8 cellular contexts compared by ENCODE assay signal in the genomic region with DNA sequence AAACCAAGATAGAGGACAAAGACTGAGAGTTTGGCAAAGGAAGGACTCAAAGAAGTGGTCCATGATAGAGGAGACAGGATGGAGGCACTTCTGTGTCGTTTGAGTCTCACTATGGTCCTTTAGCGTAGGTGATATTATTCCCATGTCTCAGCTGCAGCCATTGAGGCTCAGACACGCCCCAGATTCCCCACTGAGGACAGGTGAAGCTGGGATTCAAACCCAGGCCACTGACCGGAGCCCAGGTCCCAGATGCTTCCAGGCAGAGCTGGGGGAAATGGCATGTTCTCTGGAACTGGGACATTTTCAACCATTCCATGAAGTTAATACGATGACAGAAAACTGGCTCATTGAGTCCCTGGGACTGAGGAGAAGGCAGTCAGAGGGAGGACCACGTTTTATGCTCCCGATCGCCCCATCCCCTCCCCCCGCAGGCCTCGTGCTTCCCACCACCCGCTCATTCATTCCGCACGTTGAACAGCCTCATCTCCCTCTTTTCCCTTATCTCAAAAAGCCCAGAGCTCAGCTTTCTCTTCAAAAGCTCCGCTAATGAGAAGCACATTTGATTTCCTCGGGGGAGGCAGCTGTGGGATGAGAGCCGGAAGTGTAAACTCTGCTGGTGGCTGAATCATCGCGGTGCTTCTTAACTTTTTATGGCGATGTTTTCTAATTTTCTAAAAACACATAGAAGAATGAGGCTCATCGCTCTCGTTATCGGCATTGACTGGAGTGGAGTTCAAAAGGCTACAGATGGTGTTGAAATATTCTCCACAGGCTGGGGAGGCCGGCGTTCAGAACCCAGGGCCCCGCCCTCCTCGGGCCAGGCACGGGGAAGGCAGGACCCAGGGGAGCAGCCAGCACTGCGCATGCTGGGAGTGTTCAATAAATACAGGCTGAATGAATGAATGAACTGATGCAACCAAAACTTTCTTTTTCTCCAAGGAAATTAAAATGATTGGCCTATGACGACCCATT.
DNase-seq lines count a peak whose midpoint lies in the region; ATAC-seq, FAIRE-seq and TF ChIP-seq lines count a peak whose summit lies in the region.

No MANE protein-coding gene starts in this region.

- TF ChIP-seq CTCF in psoas muscle (IDR thresholded peaks at IDR 0.05), result no peak
- no peak for TF ChIP-seq CTCF in OCI-LY7 (conservative IDR thresholded peaks at IDR 0.05; ENCODE audit: low read length)

- H3K36me3 ChIP-seq in psoas muscle (ENCODE audit: insufficient read depth in 1 of 2, low read depth in 1 of 2) (no peaks in the 10 kb centered on the region), OCI-LY7 (ENCODE audit: insufficient read depth, low read length) (no peaks in the 10 kb centered on the region)

- FAIRE-seq in H54 (lab: Jason Lieb, UNC), result no peak

- peak overlapping the region; percentile 82 for H3K4me3 Mint-ChIP-seq in activated T-cell treated with anti-CD3 and anti-CD28 coated beads, Interleukin-2, amount 50 U/mL, for 4 hours

- no peaks in the 10 kb centered on the region for H3K79me2 ChIP-seq in OCI-LY7 (ENCODE audit: insufficient read depth, low read depth, low read length)

- peak; percentile 19 for DNase-seq in DMS 273 treated with DMSO at 0.1 percent for 48 hours (lab: John Stamatoyannopoulos, UW)
- peak; percentile 65 for DNase-seq in H54 (ENCODE audit: insufficient read length, low spot score)
- peak; percentile 50 for DNase-seq in NCI-H460 (ENCODE audit: extremely low read depth, low read depth)
- no peak for DNase-seq in activated T-cell treated with anti-CD3 and anti-CD28 coated beads, Interleukin-2, amount 50 U/mL, for 4 hours
- peak; percentile 81 for DNase-seq in Right ventricle myocardium inferior (ENCODE audit: missing footprints)
- peak; percentile 57 to 75 for DNase-seq in psoas muscle
- no peak for DNase-seq in OCI-LY7 (ENCODE audit: low spot score)

- no peak overlapping the region for H2AFZ ChIP-seq in OCI-LY7 (ENCODE audit: low read length)

- CTCF ChIA-PET in OCI-LY7 (lab: Charles Lee; ENCODE audit: unreplicated experiment), result no interaction called here

- no TSS peak for BruUV-seq in OCI-LY7 (replicated peaks; lab: Mats Ljungman, UMichigan)

- peaks cover 4% of the 10 kb centered on the region for H3K4me1 Mint-ChIP-seq in activated T-cell treated with anti-CD3 and anti-CD28 coated beads, Interleukin-2, amount 50 U/mL, for 4 hours (ENCODE audit: low read depth)

- H3K4me1 ChIP-seq in psoas muscle (no peaks in the 10 kb centered on the region), OCI-LY7 (ENCODE audit: insufficient read depth, low read length, poor library complexity, severe bottlenecking) (no peaks in the 10 kb centered on the region)

- WGBS in psoas muscle, 3 donors, result 18 to 23% (median 18%) methylated on average over 29 of the region's 29 CpGs

- peaks cover 0 to 15% (median 3%) of the 10 kb centered on the region in 3 donors for H3K27me3 ChIP-seq in psoas muscle (ENCODE audit: insufficient read depth in 3 of 3, low read length in 2 of 3)

- no peaks in the 10 kb centered on the region for H4K20me1 ChIP-seq in OCI-LY7 (ENCODE audit: insufficient read depth, low read length)

- peaks cover 11% of the 10 kb centered on the region for H3K27me3 Mint-ChIP-seq in activated T-cell treated with anti-CD3 and anti-CD28 coated beads, Interleukin-2, amount 50 U/mL, for 4 hours (ENCODE audit: low read depth)

- H3K4me3 ChIP-seq in psoas muscle, result peak overlapping the region; percentile 53
- no peak overlapping the region for H3K4me3 ChIP-seq in OCI-LY7 (ENCODE audit: low read depth, low read length, poor library complexity, severe bottlenecking)

- ATAC-seq in activated T-cell treated with anti-CD3 and anti-CD28 coated beads, Interleukin-2, amount 50 U/mL, for 4 hours, result peak; percentile 80 to 87
- ATAC-seq in Right ventricle myocardium inferior (peak; percentile 91), psoas muscle (peak in 3 of 4 donors; percentile 61 to 79 (median 73)), HG03520 (IDR thresholded peaks at IDR 0.05; ENCODE audit: unreplicated experiment) (no peak)

- no peak overlapping the region for H3K27ac ChIP-seq in psoas muscle
- no peak overlapping the region for H3K27ac ChIP-seq in OCI-LY7 (ENCODE audit: low read depth, low read length, poor library complexity, severe bottlenecking)

- POLR2A ChIA-PET in OCI-LY7 (lab: Charles Lee), result no interaction called here

- H3K36me3 Mint-ChIP-seq in activated T-cell treated with anti-CD3 and anti-CD28 coated beads, Interleukin-2, amount 50 U/mL, for 4 hours (ENCODE audit: insufficient read depth), result peaks cover 2% of the 10 kb centered on the region

- H3K4me2 ChIP-seq in OCI-LY7 (ENCODE audit: low read length), result no peak overlapping the region

- H3K9me2 ChIP-seq in OCI-LY7 (ENCODE audit: insufficient read depth, low read length), result no peaks in the 10 kb centered on the region

- H3K9me3 ChIP-seq in psoas muscle, result peaks cover 5% of the 10 kb centered on the region
- H3K9me3 ChIP-seq in OCI-LY7 (ENCODE audit: low read length), result no peaks in the 10 kb centered on the region

- TF ChIP-seq POLR2A in H54 (IDR thresholded peaks at IDR 0.05; ENCODE audit: low read depth, low read length), result no peak

- peaks cover 13% of the 10 kb centered on the region for H3K9me3 Mint-ChIP-seq in activated T-cell treated with anti-CD3 and anti-CD28 coated beads, Interleukin-2, amount 50 U/mL, for 4 hours

- intact Hi-C loops in Right ventricle myocardium inferior (cut with DNase I), result no loop called here
- intact Hi-C loops in psoas muscle (cut with DNase I), result no loop called here
- intact Hi-C loops in OCI-LY7 (cut with micrococcal nuclease; ENCODE audit: unreplicated experiment), result no loop called here

Comparison
In these comparisons a context has a peak if more than half of its experiments do, and no peak if none do; other contexts are left out.
1. DNase-seq: peak in DMS 273 treated with DMSO at 0.1 percent for 48 hours (single experiment), H54 (single experiment), NCI-H460 (single experiment), Right ventricle myocardium inferior (single experiment) and psoas muscle (2 of 2); none in activated T-cell treated with anti-CD3 and anti-CD28 coated beads, Interleukin-2, amount 50 U/mL, for 4 hours (single experiment) and OCI-LY7 (single experiment).